ENCODE assay signal across 36 cellular contexts in the genomic region with DNA sequence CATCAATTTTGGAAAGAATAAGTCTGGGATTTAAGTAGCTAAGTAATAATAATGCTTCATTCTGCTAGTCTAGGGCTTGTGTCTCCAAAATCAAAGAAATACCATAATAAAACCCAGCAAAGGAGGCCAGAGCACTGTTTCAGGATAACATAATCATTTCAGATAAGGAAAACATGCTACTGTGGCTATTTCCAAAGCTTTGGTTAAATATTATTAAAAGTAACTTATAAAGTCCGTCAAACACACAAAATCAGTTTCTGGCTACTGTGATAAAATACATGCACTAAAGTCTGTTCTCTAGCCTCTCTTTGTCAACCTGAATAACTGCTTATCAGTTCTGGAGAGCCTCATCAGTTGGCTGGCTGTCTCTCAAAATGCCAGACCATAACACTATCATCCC. TPM values are rescaled to one million over a fixed set of nuclear protein-coding genes. Genes with fewer than 3 reads are reported as not detected.
"Had no signal": no experiment of that assay in that cellular context is flagged by ENCODE, and none has a peak within 500 bp of the region (broad histone marks: within the 10 kb centered on the region; RNA-seq: fewer than 3 reads in every experiment).

No MANE protein-coding gene starts in this region.

- H3K36me3 ChIP-seq: colonic mucosa, esophagus squamous epithelium, gastrocnemius medialis, heart right ventricle, left lung, lower lobe of right lung had no signal

- H3K36me3 Mint-ChIP-seq: immature natural killer cell, mesothelial cell of epicardium, naive B cell had no signal

- H3K9me3 ChIP-seq: colonic mucosa, esophagus squamous epithelium, gastrocnemius medialis, heart right ventricle, left lung, lower lobe of right lung, mucosa of descending colon had no signal

- H3K4me1 Mint-ChIP-seq: immature natural killer cell, mesothelial cell of epicardium, naive B cell had no signal

- DNase-seq: colonic mucosa; cortex of kidney; effector CD8-positive, alpha-beta T cell; effector memory CD8-positive, alpha-beta T cell; endodermal cell; erythroblast; esophagus squamous epithelium; foreskin fibroblast; foreskin melanocyte; gastrocnemius medialis; glutamatergic neuron; head of caudate nucleus; heart right ventricle; hypothalamus; immature natural killer cell; islet precursor cell; kidney; kidney glomerular epithelial cell; left colon; left lung; left ventricle myocardium superior; lower lobe of right lung; mesenchymal stem cell; mucosa of descending colon; naive B cell had no signal

- ATAC-seq: effector memory CD8-positive, alpha-beta T cell; esophagus mucosa; gastrocnemius medialis; heart right ventricle; left colon; left lung; left ventricle myocardium superior; lower lobe of right lung; mucosa of descending colon had no signal

- H3K4me3 ChIP-seq: colonic mucosa, esophagus squamous epithelium, gastrocnemius medialis, heart right ventricle, left lung, lower lobe of right lung, mucosa of descending colon had no signal

- H3K27ac ChIP-seq: colonic mucosa, epithelial cell of prostate, esophagus squamous epithelium, gastrocnemius medialis, heart right ventricle, left lung, lower lobe of right lung had no signal

- H3K4me3 Mint-ChIP-seq: dendritic cell treated with granulocyte-macrophage colony-stimulating factor and Interleukin-4, amounts not matched to agents 40 ng/mL and 50 ng/mL, for 4 days; effector memory CD8-positive, alpha-beta T cell; endodermal cell; immature natural killer cell; mesothelial cell of epicardium; naive B cell had no signal

- H3K27me3 Mint-ChIP-seq: dendritic cell treated with granulocyte-macrophage colony-stimulating factor and Interleukin-4, amounts not matched to agents 40 ng/mL and 50 ng/mL, for 4 days; effector memory CD8-positive, alpha-beta T cell had no signal

- H3K9me3 Mint-ChIP-seq: endodermal cell, mesothelial cell of epicardium had no signal

- H3K4me1 ChIP-seq: colonic mucosa, esophagus squamous epithelium, gastrocnemius medialis, heart right ventricle, left lung, lower lobe of right lung had no signal

- H3K27me3 ChIP-seq: colonic mucosa, esophagus squamous epithelium, gastrocnemius medialis, left lung had no signal

- FAIRE-seq: endometrium, kidney had no signal

- H3K27ac Mint-ChIP-seq: dendritic cell treated with granulocyte-macrophage colony-stimulating factor and Interleukin-4, amounts not matched to agents 40 ng/mL and 50 ng/mL, for 4 days; effector memory CD8-positive, alpha-beta T cell; endodermal cell; immature natural killer cell; mesothelial cell of epicardium; naive B cell had no signal

RNA-seq across cellular contexts. Expression of gene OR6T1, which starts 1.5 kb away (rescaled TPM):
- total RNA-seq: colonic mucosa, dermis microvascular lymphatic vessel endothelial cell, endodermal cell, esophagus mucosa, esophagus squamous epithelium, gastrocnemius medialis, glomerular endothelial cell, heart right ventricle, kidney, left colon, left lung, left ventricle myocardium superior, lower leg skin, lower lobe of right lung, lung microvascular endothelial cell, mesenteric fat pad, mesothelial cell of epicardium, mucosa of descending colon, myocyte had no signal
- polyA plus RNA-seq: heart right ventricle, immature natural killer cell had no signal

RNA-seq across cellular contexts. Expression of gene OR4D5, which starts 5.7 kb away (rescaled TPM):
- total RNA-seq: dermis microvascular lymphatic vessel endothelial cell, esophagus mucosa, esophagus squamous epithelium, gastrocnemius medialis, glomerular endothelial cell, heart right ventricle, kidney, left lung, left ventricle myocardium superior, lower leg skin, lower lobe of right lung, lung microvascular endothelial cell, mesenteric fat pad, mesothelial cell of epicardium, myocyte had no signal
- polyA plus RNA-seq: heart right ventricle, immature natural killer cell had no signal

RNA-seq across cellular contexts. Expression of gene OR10S1, which starts 32.4 kb away (rescaled TPM):
- total RNA-seq: colonic mucosa, dermis microvascular lymphatic vessel endothelial cell, endodermal cell, esophagus mucosa, esophagus squamous epithelium, gastrocnemius medialis, glomerular endothelial cell, heart right ventricle, kidney, left colon, left lung, left ventricle myocardium superior, lower leg skin, lower lobe of right lung, lung microvascular endothelial cell, mesenteric fat pad, mesothelial cell of epicardium, mucosa of descending colon, myocyte had no signal
- polyA plus RNA-seq: heart right ventricle, immature natural killer cell had no signal

RNA-seq across cellular contexts. Expression of gene OR8D4, which starts 43.2 kb away (rescaled TPM):
- total RNA-seq: dermis microvascular lymphatic vessel endothelial cell, esophagus mucosa, esophagus squamous epithelium, gastrocnemius medialis, glomerular endothelial cell, heart right ventricle, kidney, left lung, left ventricle myocardium superior, lower lobe of right lung, lung microvascular endothelial cell, mesenteric fat pad, myocyte had no signal
- polyA plus RNA-seq: heart right ventricle, immature natural killer cell had no signal

RNA-seq across cellular contexts. Expression of gene OR10G6, which starts 49.8 kb away (rescaled TPM):
- total RNA-seq: colonic mucosa, dermis microvascular lymphatic vessel endothelial cell, endodermal cell, esophagus mucosa, esophagus squamous epithelium, gastrocnemius medialis, glomerular endothelial cell, heart right ventricle, kidney, left colon, left lung, left ventricle myocardium superior, lower leg skin, lower lobe of right lung, lung microvascular endothelial cell, mesenteric fat pad, mesothelial cell of epicardium, mucosa of descending colon, myocyte had no signal
- polyA plus RNA-seq: heart right ventricle, immature natural killer cell had no signal
